Comparison of ENCODE assay signal across 8 cellular contexts in the genomic region with DNA sequence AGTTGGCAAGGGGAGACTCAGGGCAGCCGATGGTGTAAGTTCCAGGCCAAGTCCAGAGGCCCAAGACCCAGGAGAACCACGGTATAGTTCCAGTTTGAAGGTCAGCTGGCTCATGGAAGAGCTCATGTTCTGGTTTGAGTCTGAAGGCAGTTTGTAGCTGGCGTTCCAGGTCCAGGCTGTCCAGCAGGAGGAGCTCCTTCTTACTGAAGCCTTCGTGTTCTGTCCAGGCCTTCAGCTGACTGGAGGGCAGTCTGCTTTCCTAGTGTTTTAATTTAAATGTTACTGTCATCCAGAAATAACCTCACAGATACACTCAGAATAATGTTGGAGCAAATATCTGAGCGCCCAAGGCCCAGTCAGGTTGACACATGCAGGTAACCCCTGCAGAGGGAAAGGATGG. TPM values are rescaled to one million over a fixed set of nuclear protein-coding genes. Genes with fewer than 3 reads are reported as not detected.
A peak's percentile ranks its signal among the peaks of the same experiment; 100 is the strongest.
DNase-seq lines count a peak whose midpoint lies in the region; ATAC-seq, FAIRE-seq and TF ChIP-seq lines count a peak whose summit lies in the region.

No MANE protein-coding gene starts in this region.

- H3K4me1 ChIP-seq in spleen, result peaks cover 19 to 53% (median 40%) of the 10 kb centered on the region in 6 donors

- 69 to 87% (median 77%) methylated on average over 5 of the region's 5 CpGs for WGBS in spleen, 5 donors

- H3K27me3 Mint-ChIP-seq in glutamatergic neuron (ENCODE audit: unreplicated experiment), result peaks cover 17% of the 10 kb centered on the region

- H3K27me3 ChIP-seq in spleen (replicated peaks in 1 of 7), result no peaks in the 10 kb centered on the region

- ATAC-seq in HG02885 (IDR thresholded peaks at IDR 0.05; ENCODE audit: poor library complexity, unreplicated experiment), result no peak
- ATAC-seq in GM21381 (IDR thresholded peaks at IDR 0.05; ENCODE audit: unreplicated experiment), result no peak

- no peaks in the 10 kb centered on the region for H3K9me3 ChIP-seq in spleen

- peaks cover 66% of the 10 kb centered on the region for H3K4me1 Mint-ChIP-seq in glutamatergic neuron (ENCODE audit: low read depth, unreplicated experiment)

- peak overlapping the region in 7 of 8 donors; percentile 13 to 82 (median 35) for H3K27ac ChIP-seq in spleen

- no peak for TF ChIP-seq CTCF in glutamatergic neuron (IDR thresholded peaks at IDR 0.05; ENCODE audit: partially characterized antibody, unreplicated experiment)
- peak in 5 of 11 experiments; percentile 10 to 40 (median 38) for TF ChIP-seq CTCF in spleen (IDR thresholded peaks at IDR 0.05 in 8 of 11, conservative IDR thresholded peaks at IDR 0.05 in 3 of 11)

- intact Hi-C loops in spleen (cut with DNase I; ENCODE audit: low total_unique reads), result loop anchor here (10.0 kb wide), 1 partner anchor 52 kb away; no protein-coding TSS in a partner anchor

- no peak for TF ChIP-seq POLR2A in spleen (IDR thresholded peaks at IDR 0.05)

- H3K4me3 Mint-ChIP-seq in glutamatergic neuron (ENCODE audit: unreplicated experiment), result peak overlapping the region; percentile 67

- peaks cover 0 to 59% (median 24%) of the 10 kb centered on the region in 6 donors for H3K36me3 ChIP-seq in spleen

- DNase-seq in DMS 273 (lab: John Stamatoyannopoulos, UW; ENCODE audit: unreplicated experiment) (peak; percentile 43), DMS 273 treated with DMSO at 0.1 percent for 48 hours (lab: John Stamatoyannopoulos, UW) (no peak), glutamatergic neuron (no peak), spleen (no peak), NCI-H1436 (lab: John Stamatoyannopoulos, UW) (no peak)

- H3K9me3 Mint-ChIP-seq in glutamatergic neuron (ENCODE audit: unreplicated experiment), result peaks cover 13% of the 10 kb centered on the region

- H3K27ac Mint-ChIP-seq in glutamatergic neuron (ENCODE audit: unreplicated experiment), result peak overlapping the region; percentile 97

- H3K36me3 Mint-ChIP-seq in glutamatergic neuron (ENCODE audit: unreplicated experiment), result no peaks in the 10 kb centered on the region

- H3K4me3 ChIP-seq in spleen, result no peak overlapping the region

- FAIRE-seq in TTC549 (lab: Jason Lieb, UNC), result peak; percentile 22

RNA-seq across cellular contexts. Expression of a gene that starts 4.2 kb away (rescaled TPM):
- 879 TPM for total RNA-seq in glutamatergic neuron (ENCODE audit: unreplicated experiment)
- 100 to 1,000 TPM; 103 to 181 (median 154) TPM for total RNA-seq in spleen
- 10 to 100 TPM; 33.2 to 59.5 (median 54.9) TPM for polyA plus RNA-seq in spleen

RNA-seq across cellular contexts. Expression of a gene that starts 39.9 kb away (rescaled TPM):
- 70.2 TPM for total RNA-seq in glutamatergic neuron (ENCODE audit: unreplicated experiment)
- total RNA-seq in spleen, result 10 to 100 TPM; 25.4 to 39.5 (median 34.4) TPM
- 10 to 100 TPM; 40.0 to 63.0 (median 53.9) TPM for polyA plus RNA-seq in spleen
